In genomic region chr10:119293368-119293767, GRCh38 we compare ENCODE assay signal across 18 cellular contexts.
A peak's percentile ranks its signal among the peaks of the same experiment; 100 is the strongest.
DNase-seq lines count a peak whose midpoint lies in the region; ATAC-seq lines count a peak whose summit lies in the region.
"Had no signal": no experiment of that assay in that cellular context is flagged by ENCODE, and none has a peak within 500 bp of the region (broad histone marks: within the 10 kb centered on the region; RNA-seq: fewer than 3 reads in every experiment).

No MANE protein-coding gene starts in this region.

- no peak overlapping the region for H3K4me3 Mint-ChIP-seq in activated naive CD8-positive, alpha-beta T cell
- H3K4me3 Mint-ChIP-seq in activated naive CD8-positive, alpha-beta T cell treated with anti-CD3 and anti-CD28 coated beads for 36 hours = no peak overlapping the region
- H3K4me3 Mint-ChIP-seq in effector memory CD8-positive, alpha-beta T cell = peak overlapping the region; percentile 4 to 27
- H3K4me3 Mint-ChIP-seq in stimulated activated naive B cell treated with anti-CD40 and anti-IgM and Interleukin-4, amounts not matched to agents 10 μg/mL and 1 μg/mL and 100 μg/mL, for 72 hours = no peak overlapping the region
- H3K4me3 Mint-ChIP-seq: dendritic cell treated with granulocyte-macrophage colony-stimulating factor and Interleukin-4, amounts not matched to agents 40 ng/mL and 50 ng/mL, for 4 days; neural progenitor cell had no signal

- no peak for ATAC-seq in effector memory CD8-positive, alpha-beta T cell (replicated peaks)
- ATAC-seq in stimulated activated naive B cell treated with anti-CD40 and anti-IgM and Interleukin-4, amounts not matched to agents 10 μg/mL and 1 μg/mL and 100 μg/mL, for 72 hours (replicated peaks) = no peak
- ATAC-seq: foreskin keratinocyte, HCT116, psoas muscle had no signal

- no peak for DNase-seq in activated naive CD8-positive, alpha-beta T cell treated with anti-CD3 and anti-CD28 coated beads for 36 hours
- DNase-seq in LoVo (ENCODE audit: low spot score) = peak; percentile 28
- no peak for DNase-seq in effector memory CD8-positive, alpha-beta T cell
- no peak for DNase-seq in stimulated activated naive B cell treated with anti-CD40 and anti-IgM and Interleukin-4, amounts not matched to agents 10 μg/mL and 1 μg/mL and 100 μg/mL, for 72 hours
- no peak for DNase-seq in NCI-H1436 treated with DMSO at 0.1 percent for 48 hours (lab: John Stamatoyannopoulos, UW)
- no peak for DNase-seq in NCI-H187 (lab: John Stamatoyannopoulos, UW)
- DNase-seq: COR-L47, foreskin keratinocyte, kidney, NCI-H1417 treated with DMSO at 0.1 percent for 48 hours, NCI-H2171, SIG-M5, spleen had no signal

- peak overlapping the region; percentile 90 for H3K27ac Mint-ChIP-seq in activated naive CD8-positive, alpha-beta T cell
- H3K27ac Mint-ChIP-seq in activated naive CD8-positive, alpha-beta T cell treated with anti-CD3 and anti-CD28 coated beads for 36 hours = no peak overlapping the region
- H3K27ac Mint-ChIP-seq in effector memory CD8-positive, alpha-beta T cell = peak overlapping the region; percentile 59 to 88
- H3K27ac Mint-ChIP-seq in stimulated activated naive B cell treated with anti-CD40 and anti-IgM and Interleukin-4, amounts not matched to agents 10 μg/mL and 1 μg/mL and 100 μg/mL, for 72 hours = peak overlapping the region; percentile 59
- H3K27ac Mint-ChIP-seq: dendritic cell treated with granulocyte-macrophage colony-stimulating factor and Interleukin-4, amounts not matched to agents 40 ng/mL and 50 ng/mL, for 4 days; neural progenitor cell had no signal

- peaks cover 11% of the 10 kb centered on the region for H3K36me3 Mint-ChIP-seq in activated naive CD8-positive, alpha-beta T cell
- peaks cover 15% of the 10 kb centered on the region for H3K36me3 Mint-ChIP-seq in activated naive CD8-positive, alpha-beta T cell treated with anti-CD3 and anti-CD28 coated beads for 36 hours
- peaks cover 15% of the 10 kb centered on the region for H3K36me3 Mint-ChIP-seq in effector memory CD8-positive, alpha-beta T cell (ENCODE audit: insufficient read depth)
- peaks cover 19 to 26% of the 10 kb centered on the region in 2 donors for H3K36me3 Mint-ChIP-seq in stimulated activated naive B cell treated with anti-CD40 and anti-IgM and Interleukin-4, amounts not matched to agents 10 μg/mL and 1 μg/mL and 100 μg/mL, for 72 hours

- no peaks in the 10 kb centered on the region for H3K27me3 Mint-ChIP-seq in activated naive CD8-positive, alpha-beta T cell
- H3K27me3 Mint-ChIP-seq in activated naive CD8-positive, alpha-beta T cell treated with anti-CD3 and anti-CD28 coated beads for 36 hours = no peaks in the 10 kb centered on the region
- H3K27me3 Mint-ChIP-seq in effector memory CD8-positive, alpha-beta T cell = peaks cover 0 to 11% of the 10 kb centered on the region in 2 donors
- no peaks in the 10 kb centered on the region for H3K27me3 Mint-ChIP-seq in stimulated activated naive B cell treated with anti-CD40 and anti-IgM and Interleukin-4, amounts not matched to agents 10 μg/mL and 1 μg/mL and 100 μg/mL, for 72 hours
- H3K27me3 Mint-ChIP-seq: dendritic cell treated with granulocyte-macrophage colony-stimulating factor and Interleukin-4, amounts not matched to agents 40 ng/mL and 50 ng/mL, for 4 days had no signal

- H3K9me3 Mint-ChIP-seq in activated naive CD8-positive, alpha-beta T cell (ENCODE audit: low read depth) = no peaks in the 10 kb centered on the region
- peaks cover 7% of the 10 kb centered on the region for H3K9me3 Mint-ChIP-seq in activated naive CD8-positive, alpha-beta T cell treated with anti-CD3 and anti-CD28 coated beads for 36 hours
- H3K9me3 Mint-ChIP-seq in effector memory CD8-positive, alpha-beta T cell = no peaks in the 10 kb centered on the region
- H3K9me3 Mint-ChIP-seq in stimulated activated naive B cell treated with anti-CD40 and anti-IgM and Interleukin-4, amounts not matched to agents 10 μg/mL and 1 μg/mL and 100 μg/mL, for 72 hours = peaks cover 0 to 8% of the 10 kb centered on the region in 2 donors

- peaks cover 46% of the 10 kb centered on the region for H3K4me1 Mint-ChIP-seq in activated naive CD8-positive, alpha-beta T cell (ENCODE audit: low read depth)
- H3K4me1 Mint-ChIP-seq in activated naive CD8-positive, alpha-beta T cell treated with anti-CD3 and anti-CD28 coated beads for 36 hours = peaks cover 41% of the 10 kb centered on the region
- peaks cover 32 to 46% of the 10 kb centered on the region in 2 donors for H3K4me1 Mint-ChIP-seq in effector memory CD8-positive, alpha-beta T cell (ENCODE audit: low read depth in 2 of 2)
- H3K4me1 Mint-ChIP-seq in stimulated activated naive B cell treated with anti-CD40 and anti-IgM and Interleukin-4, amounts not matched to agents 10 μg/mL and 1 μg/mL and 100 μg/mL, for 72 hours = peaks cover 34 to 59% of the 10 kb centered on the region in 2 donors

Comparison
In these comparisons a context has a peak if more than half of its experiments do, and no peak if none do; other contexts are left out.
1. H3K4me3 Mint-ChIP-seq: peak in effector memory CD8-positive, alpha-beta T cell (2 of 2); none in activated naive CD8-positive, alpha-beta T cell (single experiment), activated naive CD8-positive, alpha-beta T cell treated with anti-CD3 and anti-CD28 coated beads for 36 hours (single experiment) and stimulated activated naive B cell treated with anti-CD40 and anti-IgM and Interleukin-4, amounts not matched to agents 10 μg/mL and 1 μg/mL and 100 μg/mL, for 72 hours (0 of 2).